In the genomic region with DNA sequence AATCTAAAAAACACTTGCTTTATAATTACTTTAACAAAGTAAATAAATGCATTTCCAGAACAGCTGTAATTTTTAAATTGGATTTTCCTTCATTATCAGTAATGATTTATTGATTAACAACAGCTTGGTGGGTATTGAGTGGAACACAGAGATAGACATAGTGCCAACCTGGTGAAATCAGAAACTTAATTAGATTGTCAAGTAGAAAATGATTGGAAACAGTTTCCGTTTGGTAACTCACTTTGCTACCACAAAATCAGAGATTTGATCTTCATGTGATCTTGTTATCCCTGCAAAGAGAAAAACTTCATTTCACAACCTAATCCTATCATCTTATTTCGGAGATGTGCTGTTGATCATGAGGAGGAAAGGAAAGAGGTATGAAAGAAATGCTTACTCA, we compare ENCODE assay signal across 8 cellular contexts.
"Had no signal": no experiment of that assay in that cellular context is flagged by ENCODE, and none has a peak within 500 bp of the region (broad histone marks: within the 10 kb centered on the region; RNA-seq: fewer than 3 reads in every experiment).

No MANE protein-coding gene starts in this region.

- ATAC-seq: HCT116 had no signal

- H3K9ac ChIP-seq: GM23248 had no signal

- H2AFZ ChIP-seq: GM23248 had no signal

- H3K36me3 ChIP-seq: HAP-1 had no signal

- H3K9me3 ChIP-seq: HAP-1 had no signal

- H3K4me3 ChIP-seq: GM23248, HAP-1 had no signal

- DNase-seq: GM23248, GOT3, H7, HFFc6, IMR-90 had no signal

- FAIRE-seq: HTR-8/SVneo had no signal

- H3K27ac ChIP-seq: GM23248 had no signal
